In the genomic region with DNA sequence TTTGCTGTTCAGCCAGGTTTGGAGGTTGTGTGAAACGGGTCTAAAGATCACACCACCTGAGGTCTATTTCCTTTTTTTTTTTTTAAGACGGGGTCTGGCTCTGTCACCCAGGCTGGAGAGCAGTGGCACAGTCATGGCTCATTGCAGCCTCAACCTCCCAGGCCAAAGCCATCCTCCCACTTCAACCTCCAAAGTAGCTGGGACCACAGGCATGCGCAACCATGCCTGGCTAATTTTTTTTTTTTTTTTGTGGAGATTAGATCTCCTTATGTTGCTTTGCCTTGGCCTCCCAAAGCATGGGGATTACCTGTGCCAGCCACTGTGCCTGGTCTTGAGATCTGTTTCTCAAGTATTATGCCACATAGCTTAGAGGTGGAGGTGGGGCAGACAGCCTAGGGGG, we compare ENCODE assay signal across 1 cellular context.
TF ChIP-seq lines count a peak whose summit lies in the region.

No MANE protein-coding gene starts in this region.

TF ChIP-seq in GM23338, 12 proteins besides CTCF, POLR2A, EP300 and RAD21 (continued from another document):
- TF ChIP-seq, protein P1, sequence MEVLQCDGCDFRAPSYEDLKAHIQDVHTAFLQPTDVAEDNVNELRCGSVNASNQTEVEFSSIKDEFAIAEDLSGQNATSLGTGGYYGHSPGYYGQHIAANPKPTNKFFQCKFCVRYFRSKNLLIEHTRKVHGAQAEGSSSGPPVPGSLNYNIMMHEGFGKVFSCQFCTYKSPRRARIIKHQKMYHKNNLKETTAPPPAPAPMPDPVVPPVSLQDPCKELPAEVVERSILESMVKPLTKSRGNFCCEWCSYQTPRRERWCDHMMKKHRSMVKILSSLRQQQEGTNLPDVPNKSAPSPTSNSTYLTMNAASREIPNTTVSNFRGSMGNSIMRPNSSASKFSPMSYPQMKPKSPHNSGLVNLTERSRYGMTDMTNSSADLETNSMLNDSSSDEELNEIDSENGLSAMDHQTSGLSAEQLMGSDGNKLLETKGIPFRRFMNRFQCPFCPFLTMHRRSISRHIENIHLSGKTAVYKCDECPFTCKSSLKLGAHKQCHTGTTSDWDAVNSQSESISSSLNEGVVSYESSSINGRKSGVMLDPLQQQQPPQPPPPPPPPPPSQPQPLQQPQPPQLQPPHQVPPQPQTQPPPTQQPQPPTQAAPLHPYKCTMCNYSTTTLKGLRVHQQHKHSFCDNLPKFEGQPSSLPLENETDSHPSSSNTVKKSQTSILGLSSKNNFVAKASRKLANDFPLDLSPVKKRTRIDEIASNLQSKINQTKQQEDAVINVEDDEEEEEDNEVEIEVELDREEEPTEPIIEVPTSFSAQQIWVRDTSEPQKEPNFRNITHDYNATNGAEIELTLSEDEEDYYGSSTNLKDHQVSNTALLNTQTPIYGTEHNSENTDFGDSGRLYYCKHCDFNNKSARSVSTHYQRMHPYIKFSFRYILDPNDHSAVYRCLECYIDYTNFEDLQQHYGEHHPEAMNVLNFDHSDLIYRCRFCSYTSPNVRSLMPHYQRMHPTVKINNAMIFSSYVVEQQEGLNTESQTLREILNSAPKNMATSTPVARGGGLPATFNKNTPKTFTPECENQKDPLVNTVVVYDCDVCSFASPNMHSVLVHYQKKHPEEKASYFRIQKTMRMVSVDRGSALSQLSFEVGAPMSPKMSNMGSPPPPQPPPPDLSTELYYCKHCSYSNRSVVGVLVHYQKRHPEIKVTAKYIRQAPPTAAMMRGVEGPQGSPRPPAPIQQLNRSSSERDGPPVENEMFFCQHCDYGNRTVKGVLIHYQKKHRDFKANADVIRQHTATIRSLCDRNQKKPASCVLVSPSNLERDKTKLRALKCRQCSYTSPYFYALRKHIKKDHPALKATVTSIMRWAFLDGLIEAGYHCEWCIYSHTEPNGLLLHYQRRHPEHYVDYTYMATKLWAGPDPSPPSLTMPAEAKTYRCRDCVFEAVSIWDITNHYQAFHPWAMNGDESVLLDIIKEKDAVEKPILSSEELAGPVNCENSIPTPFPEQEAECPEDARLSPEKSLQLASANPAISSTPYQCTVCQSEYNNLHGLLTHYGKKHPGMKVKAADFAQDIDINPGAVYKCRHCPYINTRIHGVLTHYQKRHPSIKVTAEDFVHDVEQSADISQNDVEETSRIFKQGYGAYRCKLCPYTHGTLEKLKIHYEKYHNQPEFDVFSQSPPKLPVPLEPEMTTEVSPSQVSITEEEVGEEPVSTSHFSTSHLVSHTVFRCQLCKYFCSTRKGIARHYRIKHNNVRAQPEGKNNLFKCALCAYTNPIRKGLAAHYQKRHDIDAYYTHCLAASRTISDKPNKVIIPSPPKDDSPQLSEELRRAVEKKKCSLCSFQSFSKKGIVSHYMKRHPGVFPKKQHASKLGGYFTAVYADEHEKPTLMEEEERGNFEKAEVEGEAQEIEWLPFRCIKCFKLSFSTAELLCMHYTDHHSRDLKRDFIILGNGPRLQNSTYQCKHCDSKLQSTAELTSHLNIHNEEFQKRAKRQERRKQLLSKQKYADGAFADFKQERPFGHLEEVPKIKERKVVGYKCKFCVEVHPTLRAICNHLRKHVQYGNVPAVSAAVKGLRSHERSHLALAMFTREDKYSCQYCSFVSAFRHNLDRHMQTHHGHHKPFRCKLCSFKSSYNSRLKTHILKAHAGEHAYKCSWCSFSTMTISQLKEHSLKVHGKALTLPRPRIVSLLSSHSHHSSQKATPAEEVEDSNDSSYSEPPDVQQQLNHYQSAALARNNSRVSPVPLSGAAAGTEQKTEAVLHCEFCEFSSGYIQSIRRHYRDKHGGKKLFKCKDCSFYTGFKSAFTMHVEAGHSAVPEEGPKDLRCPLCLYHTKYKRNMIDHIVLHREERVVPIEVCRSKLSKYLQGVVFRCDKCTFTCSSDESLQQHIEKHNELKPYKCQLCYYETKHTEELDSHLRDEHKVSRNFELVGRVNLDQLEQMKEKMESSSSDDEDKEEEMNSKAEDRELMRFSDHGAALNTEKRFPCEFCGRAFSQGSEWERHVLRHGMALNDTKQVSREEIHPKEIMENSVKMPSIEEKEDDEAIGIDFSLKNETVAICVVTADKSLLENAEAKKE (CRISPR knock-in tag; IDR thresholded peaks at IDR 0.05), result no peak
